ENCODE assay signal across 17 cellular contexts in genomic region chr3:46285931-46286330, GRCh38. TPM values are rescaled to one million over a fixed set of nuclear protein-coding genes. Genes with fewer than 3 reads are reported as not detected.
"Had no signal": no experiment of that assay in that cellular context is flagged by ENCODE, and none has a peak within 500 bp of the region (broad histone marks: within the 10 kb centered on the region; RNA-seq: fewer than 3 reads in every experiment).

No MANE protein-coding gene starts in this region.

- H3K27ac Mint-ChIP-seq: activated B cell treated with CpG ODN at 0.5 μM for 24 hours; nephron; progenitor cell of endocrine pancreas; stimulated activated naive B cell treated with anti-CD40 and anti-IgM and Interleukin-4, amounts not matched to agents 10 μg/mL and 1 μg/mL and 100 μg/mL, for 72 hours; type B pancreatic cell had no signal

- H3K27me3 ChIP-seq: colonic mucosa, heart left ventricle had no signal

- H3K27ac ChIP-seq: colonic mucosa, SK-N-MC had no signal

- H3K9me3 Mint-ChIP-seq: activated B cell treated with CpG ODN at 0.5 μM for 24 hours, nephron, type B pancreatic cell had no signal

- H3K9me3 ChIP-seq: colonic mucosa, heart left ventricle had no signal

- H3K4me1 Mint-ChIP-seq: nephron had no signal

- H3K27me3 Mint-ChIP-seq: activated B cell treated with CpG ODN at 0.5 μM for 24 hours; stimulated activated naive B cell treated with anti-CD40 and anti-IgM and Interleukin-4, amounts not matched to agents 10 μg/mL and 1 μg/mL and 100 μg/mL, for 72 hours had no signal

- H3K4me1 ChIP-seq: colonic mucosa had no signal

- H3K4me3 ChIP-seq: colonic mucosa, heart left ventricle, SK-N-MC had no signal

- H3K36me3 Mint-ChIP-seq: stimulated activated naive B cell treated with anti-CD40 and anti-IgM and Interleukin-4, amounts not matched to agents 10 μg/mL and 1 μg/mL and 100 μg/mL, for 72 hours; type B pancreatic cell had no signal

- ATAC-seq: left lobe of liver; stimulated activated naive B cell treated with anti-CD40 and anti-IgM and Interleukin-4, amounts not matched to agents 10 μg/mL and 1 μg/mL and 100 μg/mL, for 72 hours had no signal

- H3K4me3 Mint-ChIP-seq: activated B cell treated with CpG ODN at 0.5 μM for 24 hours; nephron; stimulated activated naive B cell treated with anti-CD40 and anti-IgM and Interleukin-4, amounts not matched to agents 10 μg/mL and 1 μg/mL and 100 μg/mL, for 72 hours; type B pancreatic cell had no signal

- DNase-seq: activated B cell treated with CpG ODN at 0.5 μM for 24 hours; activated gamma-delta T cell; colonic mucosa; foreskin melanocyte; occipital lobe; small intestine; stimulated activated naive B cell treated with anti-CD40 and anti-IgM and Interleukin-4, amounts not matched to agents 10 μg/mL and 1 μg/mL and 100 μg/mL, for 72 hours had no signal

- H3K36me3 ChIP-seq: colonic mucosa, heart left ventricle had no signal

RNA-seq across cellular contexts. Expression of gene CCR3, which starts 43.7 kb away (rescaled TPM):
- total RNA-seq: activated B cell treated with CpG ODN at 0.5 μM for 24 hours, astrocyte, colonic mucosa, endothelial cell of umbilical vein, left lobe of liver, mucosa of gallbladder, occipital lobe, progenitor cell of endocrine pancreas, right cardiac atrium had no signal
